ENCODE assay signal across 31 cellular contexts in the genomic region with DNA sequence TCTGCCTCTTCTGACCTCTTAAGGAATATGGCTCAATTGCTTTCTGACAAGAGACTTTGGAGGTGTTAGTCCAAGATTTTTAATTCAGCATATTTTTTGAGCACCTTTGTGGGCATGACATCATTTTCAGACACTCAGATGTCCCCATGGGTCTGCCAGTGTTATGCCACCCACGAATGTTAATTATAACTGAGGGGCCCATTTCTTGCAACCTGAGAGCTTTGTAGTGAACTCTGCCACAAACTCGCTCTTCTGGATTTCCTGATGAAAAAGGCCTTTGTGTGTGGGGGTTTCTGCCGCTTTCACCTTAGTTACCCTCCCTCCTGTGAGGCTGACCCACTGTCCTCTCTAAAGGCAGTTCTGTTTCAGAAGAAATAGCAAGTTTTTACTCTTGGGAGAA.
DNase-seq lines count a peak whose midpoint lies in the region; ATAC-seq, FAIRE-seq and TF ChIP-seq lines count a peak whose summit lies in the region.
"Had no signal": no experiment of that assay in that cellular context is flagged by ENCODE, and none has a peak within 500 bp of the region (broad histone marks: within the 10 kb centered on the region; RNA-seq: fewer than 3 reads in every experiment).

No MANE protein-coding gene starts in this region.

- H3K79me2 ChIP-seq in GM23338 (replicated peaks; ENCODE audit: insufficient read depth) (peaks cover 100% of the 10 kb centered on the region), MM.1S (ENCODE audit: low read length) (no peaks in the 10 kb centered on the region), GM12878 (ENCODE audit: control insufficient read depth, insufficient read depth, low read length) (no peaks in the 10 kb centered on the region), trophoblast cell (ENCODE audit: control insufficient read depth, insufficient read depth, low read length, poor library complexity) (peaks cover 8% of the 10 kb centered on the region)

- H3K4me3 ChIP-seq in GM23338 (no peak overlapping the region), MM.1S (ENCODE audit: low read length) (no peak overlapping the region), GM12878 (no peak overlapping the region), trophoblast cell (ENCODE audit: low read depth, low read length) (no peak overlapping the region)
- H3K4me3 ChIP-seq: A549; BLaER1 treated with 17β-estradiol and CSF1 and Interleukin-3, amounts not matched to agents 10 nM and 100 nM had no signal

- H3K36me3 ChIP-seq in GM23338 (ENCODE audit: insufficient read depth) = peaks cover 53% of the 10 kb centered on the region
- no peaks in the 10 kb centered on the region for H3K36me3 ChIP-seq in MM.1S (replicated peaks; ENCODE audit: insufficient read depth, low read length)
- no peaks in the 10 kb centered on the region for H3K36me3 ChIP-seq in GM12878 (ENCODE audit: control insufficient read depth in 2 of 2, insufficient read depth in 2 of 2, low read length in 1 of 2)
- peaks cover 26 to 27% of the 10 kb centered on the region in 2 experiments for H3K36me3 ChIP-seq in trophoblast cell (ENCODE audit: control insufficient read depth in 1 of 2, insufficient read depth in 2 of 2, low read length in 2 of 2)

- peaks cover 92% of the 10 kb centered on the region for H3K36me3 Mint-ChIP-seq in GM23338 (ENCODE audit: low read depth)
- no peaks in the 10 kb centered on the region for H3K36me3 Mint-ChIP-seq in stimulated activated memory B cell treated with anti-CD40 and anti-IgM and Interleukin-4, amounts not matched to agents 10 μg/mL and 1 μg/mL and 100 μg/mL, for 72 hours

- H3K9me3 ChIP-seq in MM.1S (replicated peaks; ENCODE audit: insufficient read depth, low read length) = no peaks in the 10 kb centered on the region
- H3K9me3 ChIP-seq in GM12878 (replicated peaks; ENCODE audit: control insufficient read depth, insufficient read depth, low read length) = no peaks in the 10 kb centered on the region
- H3K9me3 ChIP-seq in trophoblast cell (ENCODE audit: insufficient read depth, low read depth, low read length) = peaks cover 4% of the 10 kb centered on the region
- H3K9me3 ChIP-seq: A549, Caco-2, SK-N-SH had no signal

- TF ChIP-seq CTCF in GM23338 (conservative IDR thresholded peaks at IDR 0.05; ENCODE audit: low read depth in 2 of 2) = no peak
- no peak for TF ChIP-seq CTCF in MM.1S (IDR thresholded peaks at IDR 0.05; ENCODE audit: low read length)
- TF ChIP-seq CTCF in GM12878 (IDR thresholded peaks at IDR 0.05 in 2 of 3, conservative IDR thresholded peaks at IDR 0.05 in 1 of 3; ENCODE audit: control insufficient read depth in 2 of 3, extremely low read depth in 1 of 3, insufficient read depth in 1 of 3, low read depth in 3 of 3, low read length in 3 of 3) = no peak

- H3K9me3 Mint-ChIP-seq in GM23338 = no peaks in the 10 kb centered on the region; the same call in 2 of the 3 replicates
- H3K9me3 Mint-ChIP-seq in stimulated activated memory B cell treated with anti-CD40 and anti-IgM and Interleukin-4, amounts not matched to agents 10 μg/mL and 1 μg/mL and 100 μg/mL, for 72 hours = no peaks in the 10 kb centered on the region
- H3K9me3 Mint-ChIP-seq: CD4-positive, alpha-beta T cell; HFFc6 had no signal

- H3F3A ChIP-seq in GM23338 (replicated peaks; ENCODE audit: low read depth) (peaks cover 68% of the 10 kb centered on the region), MM.1S (ENCODE audit: insufficient read depth, low read length) (peaks cover 28% of the 10 kb centered on the region)

- H3K23ac ChIP-seq in trophoblast cell (ENCODE audit: low read length) = no peak overlapping the region

- no peaks in the 10 kb centered on the region for H3K27me3 ChIP-seq in GM23338 (ENCODE audit: insufficient read depth)
- no peaks in the 10 kb centered on the region for H3K27me3 ChIP-seq in MM.1S (replicated peaks; ENCODE audit: insufficient read depth, low read length)
- H3K27me3 ChIP-seq in GM12878 (replicated peaks in 1 of 2; ENCODE audit: control insufficient read depth in 2 of 2, insufficient read depth in 2 of 2, low read length in 1 of 2) = no peaks in the 10 kb centered on the region
- H3K27me3 ChIP-seq in trophoblast cell (ENCODE audit: insufficient read depth, low read length) = no peaks in the 10 kb centered on the region
- H3K27me3 ChIP-seq: BLaER1 treated with 17β-estradiol and CSF1 and Interleukin-3, amounts not matched to agents 10 nM and 100 nM had no signal

- H3K9me2 ChIP-seq in GM23338 (ENCODE audit: insufficient read depth) (no peaks in the 10 kb centered on the region), MM.1S (replicated peaks; ENCODE audit: insufficient read depth, low read length) (no peaks in the 10 kb centered on the region)
- H3K9me2 ChIP-seq: SK-N-SH had no signal

- H2AFZ ChIP-seq in GM23338 (no peak overlapping the region), MM.1S (ENCODE audit: low read length) (no peak overlapping the region), GM12878 (ENCODE audit: control insufficient read depth, low read depth, low read length) (no peak overlapping the region), trophoblast cell (ENCODE audit: insufficient read depth, low read length, poor library complexity) (no peak overlapping the region)

- H3K4me2 ChIP-seq in GM23338 (no peak overlapping the region), MM.1S (ENCODE audit: low read depth, low read length) (no peak overlapping the region), GM12878 (ENCODE audit: control insufficient read depth, insufficient read depth) (no peak overlapping the region), trophoblast cell (ENCODE audit: low read length) (no peak overlapping the region)
- H3K4me2 ChIP-seq: A549; BLaER1 treated with 17β-estradiol and CSF1 and Interleukin-3, amounts not matched to agents 10 nM and 100 nM; SK-N-SH had no signal

- no peak overlapping the region for H2AK5ac ChIP-seq in trophoblast cell (ENCODE audit: low read length)

- no peak overlapping the region for H3K4ac ChIP-seq in trophoblast cell (ENCODE audit: low read depth, low read length)

- TF ChIP-seq POLR2A in GM12878 (IDR thresholded peaks at IDR 0.05; ENCODE audit: low read depth, low read length) = no peak

- H4K91ac ChIP-seq in trophoblast cell (ENCODE audit: low read depth, low read length) = no peak overlapping the region

- H3K9ac ChIP-seq in MM.1S (ENCODE audit: low read length) = no peak overlapping the region
- H3K9ac ChIP-seq in GM12878 (ENCODE audit: control insufficient read depth, insufficient read depth, low read length) = no peak overlapping the region
- H3K9ac ChIP-seq in trophoblast cell (ENCODE audit: low read length) = no peak overlapping the region
- H3K9ac ChIP-seq: BLaER1 treated with 17β-estradiol and CSF1 and Interleukin-3, amounts not matched to agents 10 nM and 100 nM; SK-N-SH had no signal

- intact Hi-C loops in GM12878 (cut with micrococcal nuclease; ENCODE audit: unreplicated experiment) (no loop called here), posterior cingulate gyrus (cut with DNase I) (no loop called here)

- POLR2A ChIA-PET in GM12878 (lab: Charles Lee) = interaction anchor here (0.7 kb wide), 2 partner anchors 37 to 38 kb away, joined by 6 read pairs; no protein-coding TSS in a partner anchor

- RAD21 ChIA-PET in GM12878 (lab: Charles Lee; ENCODE audit: unreplicated experiment) = interaction anchor here (1.0 to 3.9 kb wide), 2 partner anchors 12 to 462 kb away, joined by 3 to 11 read pairs; no protein-coding TSS in a partner anchor

- H3K14ac ChIP-seq in trophoblast cell (ENCODE audit: low read length) = no peak overlapping the region

- peaks cover 38% of the 10 kb centered on the region for H3K27me3 Mint-ChIP-seq in GM23338 (ENCODE audit: insufficient read depth, low read depth, poor library complexity)
- peaks cover 15% of the 10 kb centered on the region for H3K27me3 Mint-ChIP-seq in stimulated activated memory B cell treated with anti-CD40 and anti-IgM and Interleukin-4, amounts not matched to agents 10 μg/mL and 1 μg/mL and 100 μg/mL, for 72 hours
- H3K27me3 Mint-ChIP-seq: CD4-positive, alpha-beta T cell had no signal

- no TSS peak for BruUV-seq in GM12878 (replicated peaks; lab: Mats Ljungman, UMichigan)

- no peak for ATAC-seq in GM23338
- ATAC-seq in GM12878 = no peak; the same call in 1 of the 3 replicates
- ATAC-seq in stimulated activated memory B cell treated with anti-CD40 and anti-IgM and Interleukin-4, amounts not matched to agents 10 μg/mL and 1 μg/mL and 100 μg/mL, for 72 hours = no peak
- ATAC-seq: A549, Panc1, T-helper 17 cell had no signal

- no peak for FAIRE-seq in GM12878 (lab: Jason Lieb, UNC)
- FAIRE-seq: A549, GM12891 had no signal

- H3K79me1 ChIP-seq in trophoblast cell (ENCODE audit: low read length) = peaks cover 4% of the 10 kb centered on the region

- CTCF ChIA-PET in GM12878 (lab: Yijun Ruan, JAX) = interaction anchor here (0.6 to 2.1 kb wide), 4 partner anchors 12 to 496 kb away, joined by 3 to 7 read pairs (median 4); no protein-coding TSS in a partner anchor

- in situ Hi-C loops in GM12878 (cut with MboI) = no loop called here

- WGBS in GM12878 (ENCODE audit: insufficient coverage, insufficient replicate concordance, low lambda C conversion rate, missing lambda C conversion rate) = 4% methylated on average over 3 of the region's 3 CpGs
- WGBS in trophoblast cell (ENCODE audit: extremely low coverage, insufficient coverage, insufficient read length) = no CpG with 5 or more reads among the region's 3 CpGs

- TF ChIP-seq RAD21 in GM12878 (IDR thresholded peaks at IDR 0.05; ENCODE audit: insufficient read depth, low read depth, low read length) = no peak

- peak overlapping the region; percentile 66; the same call in 1 of the 2 replicates for H3K27ac Mint-ChIP-seq in GM23338
- no peak overlapping the region for H3K27ac Mint-ChIP-seq in stimulated activated memory B cell treated with anti-CD40 and anti-IgM and Interleukin-4, amounts not matched to agents 10 μg/mL and 1 μg/mL and 100 μg/mL, for 72 hours
- H3K27ac Mint-ChIP-seq: CD4-positive, alpha-beta T cell; HFFc6; T-helper 17 cell had no signal

- H2BK120ac ChIP-seq in trophoblast cell (ENCODE audit: insufficient read depth, low read length, poor library complexity) = no peak overlapping the region

- H4K20me1 ChIP-seq in GM23338 (replicated peaks; ENCODE audit: insufficient read depth) (peaks cover 89% of the 10 kb centered on the region), MM.1S (ENCODE audit: insufficient read depth, low read length) (no peaks in the 10 kb centered on the region), GM12878 (ENCODE audit: control insufficient read depth, insufficient read depth) (no peaks in the 10 kb centered on the region)
- H4K20me1 ChIP-seq: BLaER1 treated with 17β-estradiol and CSF1 and Interleukin-3, amounts not matched to agents 10 nM and 100 nM had no signal

- no peak overlapping the region for H2BK5ac ChIP-seq in trophoblast cell (ENCODE audit: low read depth, low read length, poor library complexity)

- peaks cover 38% of the 10 kb centered on the region for H3K4me1 ChIP-seq in GM23338 (ENCODE audit: insufficient read depth)
- peaks cover 48% of the 10 kb centered on the region for H3K4me1 ChIP-seq in MM.1S (ENCODE audit: low read length)
- H3K4me1 ChIP-seq in GM12878 (ENCODE audit: control insufficient read depth, insufficient read depth, low read length) = peaks cover 32% of the 10 kb centered on the region
- H3K4me1 ChIP-seq in trophoblast cell (ENCODE audit: control insufficient read depth in 1 of 2, insufficient read depth in 2 of 2, low read length in 2 of 2) = peaks cover 18 to 23% of the 10 kb centered on the region in 2 experiments
- H3K4me1 ChIP-seq: A549, Caco-2 had no signal

- H3K4me3 Mint-ChIP-seq in GM23338 = no peak overlapping the region
- H3K4me3 Mint-ChIP-seq in stimulated activated memory B cell treated with anti-CD40 and anti-IgM and Interleukin-4, amounts not matched to agents 10 μg/mL and 1 μg/mL and 100 μg/mL, for 72 hours = no peak overlapping the region
- H3K4me3 Mint-ChIP-seq: CD4-positive, alpha-beta T cell; HFFc6; T-helper 17 cell had no signal

- H4K12ac ChIP-seq in trophoblast cell (ENCODE audit: low read depth, low read length) = no peak overlapping the region

- H3K27ac ChIP-seq in GM23338 (ENCODE audit: low read depth) (peak overlapping the region; percentile 73), MM.1S (ENCODE audit: low read length) (no peak overlapping the region), GM12878 (ENCODE audit: control insufficient read depth, insufficient read depth) (no peak overlapping the region), trophoblast cell (ENCODE audit: low read depth, low read length) (peak overlapping the region; percentile 26)
- H3K27ac ChIP-seq: A549; BLaER1 treated with 17β-estradiol and CSF1 and Interleukin-3, amounts not matched to agents 10 nM and 100 nM had no signal

- no peak for DNase-seq in GM23338 (ENCODE audit: low spot score)
- DNase-seq in MM.1S = peak; percentile 23
- DNase-seq in GM12878 (ENCODE audit: low read depth, low spot score) = no peak
- DNase-seq in trophoblast cell = no peak
- DNase-seq in SW 1271 (lab: John Stamatoyannopoulos, UW) = no peak
- DNase-seq in hippocampal formation (lab: John Stamatoyannopoulos, UW) = no peak
- DNase-seq in posterior cingulate gyrus = no peak
- DNase-seq: AML-193; Caco-2; CD4-positive, alpha-beta T cell; DMS 273 treated with DMSO at 0.1 percent for 48 hours; DMS79; EL; GDM1; H7; HFFc6; KBM-7; NCI-H1048; NCI-H1436; NCI-H187 treated with DMSO at 0.1 percent for 48 hours; NCI-H446; NCI-H526; NCI-H82; SHP77 treated with DMSO at 0.1 percent for 48 hours; SK-N-SH; T-helper 17 cell had no signal

- SMC1A ChIA-PET in GM12878 (lab: Charles Lee; ENCODE audit: uncharacterized antibody, unreplicated experiment) = interaction anchor here (0.6 to 5.9 kb wide), 3 partner anchors 9 to 14 kb away, joined by 3 to 44 read pairs (median 25); no protein-coding TSS in a partner anchor

- TF ChIP-seq EP300 in GM12878 (IDR thresholded peaks at IDR 0.05; ENCODE audit: borderline replicate concordance in 1 of 2, control insufficient read depth in 1 of 2, low read depth in 2 of 2, low read length in 2 of 2) = no peak

- no peak overlapping the region for H3K18ac ChIP-seq in trophoblast cell (ENCODE audit: low read length)

- no peak overlapping the region for H2BK12ac ChIP-seq in trophoblast cell (ENCODE audit: low read length)

- H3K4me1 Mint-ChIP-seq in GM23338 = peaks cover 84% of the 10 kb centered on the region
- peaks cover 16% of the 10 kb centered on the region for H3K4me1 Mint-ChIP-seq in stimulated activated memory B cell treated with anti-CD40 and anti-IgM and Interleukin-4, amounts not matched to agents 10 μg/mL and 1 μg/mL and 100 μg/mL, for 72 hours

- no peak overlapping the region for H4K8ac ChIP-seq in trophoblast cell (ENCODE audit: low read depth, low read length)

Comparison
In these comparisons a context has a peak if more than half of its experiments do, and no peak if none do; other contexts are left out.
1. H3K27ac ChIP-seq: peak in GM23338 (single experiment) and trophoblast cell (single experiment); none in MM.1S (single experiment) and GM12878 (single experiment).